In genomic region chr6:90859612-90860011, GRCh38 we compare ENCODE assay signal across 12 cellular contexts.
A peak's percentile ranks its signal among the peaks of the same experiment; 100 is the strongest.
DNase-seq lines count a peak whose midpoint lies in the region; ATAC-seq and TF ChIP-seq lines count a peak whose summit lies in the region.
"Had no signal": no experiment of that assay in that cellular context is flagged by ENCODE, and none has a peak within 500 bp of the region (broad histone marks: within the 10 kb centered on the region; RNA-seq: fewer than 3 reads in every experiment).

No MANE protein-coding gene starts in this region.

- CTCF ChIA-PET in CD4-positive, alpha-beta memory T cell (lab: Charles Lee; ENCODE audit: partially characterized antibody) = interaction anchor here (1.5 kb wide), 1 partner anchor 10 kb away, joined by 3 read pairs; no protein-coding TSS in a partner anchor

- H3K4me1 ChIP-seq in upper lobe of left lung = no peaks in the 10 kb centered on the region
- H3K4me1 ChIP-seq in CD4-positive, alpha-beta memory T cell (ENCODE audit: insufficient read depth, low read length) = no peaks in the 10 kb centered on the region
- H3K4me1 ChIP-seq: pancreas had no signal

- H3K36me3 ChIP-seq in upper lobe of left lung = no peaks in the 10 kb centered on the region
- no peaks in the 10 kb centered on the region for H3K36me3 ChIP-seq in CD4-positive, alpha-beta memory T cell (ENCODE audit: insufficient read depth, low read length)
- H3K36me3 ChIP-seq: pancreas had no signal

- POLR2A ChIA-PET in CD4-positive, alpha-beta memory T cell (lab: Charles Lee; ENCODE audit: partially characterized antibody) = no interaction called here

- H3K27me3 ChIP-seq in upper lobe of left lung = no peaks in the 10 kb centered on the region
- H3K27me3 ChIP-seq in CD4-positive, alpha-beta memory T cell (ENCODE audit: insufficient read depth, low read length) = no peaks in the 10 kb centered on the region
- H3K27me3 ChIP-seq: pancreas had no signal

- no peaks in the 10 kb centered on the region for H3K9me3 Mint-ChIP-seq in CD4-positive, alpha-beta memory T cell
- H3K9me3 Mint-ChIP-seq: mesothelial cell of epicardium, type B pancreatic cell had no signal

- H3K36me3 Mint-ChIP-seq in CD4-positive, alpha-beta memory T cell = no peaks in the 10 kb centered on the region
- H3K36me3 Mint-ChIP-seq: mesothelial cell of epicardium, type B pancreatic cell had no signal

- intact Hi-C loops in CD4-positive, alpha-beta memory T cell (cut with micrococcal nuclease) = no loop called here

- DNase-seq in NCI-H345 (lab: John Stamatoyannopoulos, UW) (peak; percentile 21), NCI-H345 treated with DMSO at 0.1 percent for 48 hours (lab: John Stamatoyannopoulos, UW; ENCODE audit: unreplicated experiment) (no peak), NCI-H510A (lab: John Stamatoyannopoulos, UW) (peak; percentile 9), T47D (ENCODE audit: low read depth in 1 of 2, low spot score in 1 of 2) (peak; percentile 11 to 56), upper lobe of left lung (no peak), AG08396 (ENCODE audit: low spot score) (no peak)
- no peak for DNase-seq in CD4-positive, alpha-beta memory T cell
- DNase-seq: NCI-H226, pancreas had no signal

- TF ChIP-seq EP300 in upper lobe of left lung (IDR thresholded peaks at IDR 0.05) = no peak

- no peak for TF ChIP-seq POLR2A in upper lobe of left lung (IDR thresholded peaks at IDR 0.05)

- H3K4me1 Mint-ChIP-seq in CD4-positive, alpha-beta memory T cell = no peaks in the 10 kb centered on the region
- H3K4me1 Mint-ChIP-seq: mesothelial cell of epicardium had no signal

- H3K27ac Mint-ChIP-seq in CD4-positive, alpha-beta memory T cell = no peak overlapping the region
- H3K27ac Mint-ChIP-seq: mesothelial cell of epicardium, type B pancreatic cell had no signal

- 60 to 66% methylated on average over 6 of the region's 6 CpGs for WGBS in upper lobe of left lung, 2 donors

- TF ChIP-seq CTCF in upper lobe of left lung (IDR thresholded peaks at IDR 0.05) = no peak

- no peak overlapping the region for H3K4me3 ChIP-seq in upper lobe of left lung
- no peak overlapping the region for H3K4me3 ChIP-seq in CD4-positive, alpha-beta memory T cell (ENCODE audit: low read length in 2 of 2)
- H3K4me3 ChIP-seq: pancreas had no signal

- peaks cover 7 to 8% of the 10 kb centered on the region in 2 donors for H3K27me3 Mint-ChIP-seq in CD4-positive, alpha-beta memory T cell

- H3K27ac ChIP-seq in upper lobe of left lung = no peak overlapping the region
- H3K27ac ChIP-seq in CD4-positive, alpha-beta memory T cell (ENCODE audit: low read depth, low read length) = no peak overlapping the region
- H3K27ac ChIP-seq: pancreas had no signal

- no peak overlapping the region for H3K4me3 Mint-ChIP-seq in CD4-positive, alpha-beta memory T cell
- H3K4me3 Mint-ChIP-seq: mesothelial cell of epicardium, type B pancreatic cell had no signal

- H3K9me3 ChIP-seq in upper lobe of left lung = no peaks in the 10 kb centered on the region
- no peaks in the 10 kb centered on the region for H3K9me3 ChIP-seq in CD4-positive, alpha-beta memory T cell (ENCODE audit: control insufficient read depth in 1 of 2, low read length in 2 of 2)
- H3K9me3 ChIP-seq: pancreas had no signal

- peak; percentile 38 to 39 for ATAC-seq in upper lobe of left lung (ENCODE audit: low FRiP score in 2 of 2)
- no peak for ATAC-seq in HG03039 (IDR thresholded peaks at IDR 0.05; ENCODE audit: unreplicated experiment)
- ATAC-seq: pancreas had no signal

- in situ Hi-C loops in T47D (cut with HindIII; ENCODE audit: low pct_unique_long_range_greater_than_20kb, low sequenced_read_pairs) = no loop called here

Comparison
In these comparisons a context has a peak if more than half of its experiments do, and no peak if none do; other contexts are left out.
1. DNase-seq: peak in NCI-H345 (single experiment), NCI-H510A (single experiment) and T47D (2 of 2); none in NCI-H345 treated with DMSO at 0.1 percent for 48 hours (single experiment), upper lobe of left lung (0 of 2), AG08396 (single experiment) and CD4-positive, alpha-beta memory T cell (0 of 5).